7 cellular contexts compared by ENCODE assay signal in genomic region chr17:58344791-58345157, GRCh38. TPM values are rescaled to one million over a fixed set of nuclear protein-coding genes. Genes with fewer than 3 reads are reported as not detected.
DNase-seq lines count a peak whose midpoint lies in the region; ATAC-seq lines count a peak whose summit lies in the region.

No MANE protein-coding gene starts in this region.

- peak overlapping the region; percentile 100 for H3K27ac Mint-ChIP-seq in natural killer cell treated with Interleukin-12 subunit alpha and Interleukin-12 subunit beta and Interleukin-15 and Interleukin-18, amount 100 ng/mL, for 72 hours

- H3K9me3 Mint-ChIP-seq in natural killer cell treated with Interleukin-12 subunit alpha and Interleukin-12 subunit beta and Interleukin-15 and Interleukin-18, amount 100 ng/mL, for 72 hours, result no peaks in the 10 kb centered on the region

- no peaks in the 10 kb centered on the region for H3K27me3 Mint-ChIP-seq in natural killer cell treated with Interleukin-12 subunit alpha and Interleukin-12 subunit beta and Interleukin-15 and Interleukin-18, amount 100 ng/mL, for 72 hours

- H3K36me3 Mint-ChIP-seq in natural killer cell treated with Interleukin-12 subunit alpha and Interleukin-12 subunit beta and Interleukin-15 and Interleukin-18, amount 100 ng/mL, for 72 hours, result peaks cover 61% of the 10 kb centered on the region

- H3K4me1 Mint-ChIP-seq in natural killer cell treated with Interleukin-12 subunit alpha and Interleukin-12 subunit beta and Interleukin-15 and Interleukin-18, amount 100 ng/mL, for 72 hours (ENCODE audit: low read depth in 2 of 2), result peaks cover 84 to 91% of the 10 kb centered on the region in 2 donors

- peak; percentile 64 to 74 for DNase-seq in activated CD4-positive, alpha-beta T cell treated with anti-CD3 and anti-CD28 coated beads, Interleukin-2, amount 50 U/mL, for 48 hours
- peak; percentile 69 for DNase-seq in natural killer cell treated with Interleukin-12 subunit alpha and Interleukin-12 subunit beta and Interleukin-15 and Interleukin-18, amount 100 ng/mL, for 72 hours (ENCODE audit: low spot score)
- DNase-seq in NCI-H2227 (lab: John Stamatoyannopoulos, UW; ENCODE audit: unreplicated experiment) (no peak), NCI-H82 (lab: John Stamatoyannopoulos, UW) (no peak), OCI-M2 (lab: John Stamatoyannopoulos, UW; ENCODE audit: unreplicated experiment) (no peak)

- peak overlapping the region; percentile 80 for H3K4me3 Mint-ChIP-seq in natural killer cell treated with Interleukin-12 subunit alpha and Interleukin-12 subunit beta and Interleukin-15 and Interleukin-18, amount 100 ng/mL, for 72 hours

- ATAC-seq in GM19395 (IDR thresholded peaks at IDR 0.05; ENCODE audit: unreplicated experiment) (peak; percentile 51), HG03108 (IDR thresholded peaks at IDR 0.05; ENCODE audit: unreplicated experiment) (peak; percentile 39)
- peak; percentile 64 to 69 for ATAC-seq in natural killer cell treated with Interleukin-12 subunit alpha and Interleukin-12 subunit beta and Interleukin-15 and Interleukin-18, amount 100 ng/mL, for 72 hours

RNA-seq across cellular contexts. Expression of gene SUPT4H1, which starts 7.2 kb away (rescaled TPM):
- 100 to 1,000 TPM in 1 of 2 donors, 10 to 100 TPM in 1; 84.0 to 143 TPM for total RNA-seq in natural killer cell treated with Interleukin-12 subunit alpha and Interleukin-12 subunit beta and Interleukin-15 and Interleukin-18, amount 100 ng/mL, for 72 hours

RNA-seq across cellular contexts. Expression of gene TSPOAP1, which starts 16.2 kb away (rescaled TPM):
- total RNA-seq in natural killer cell treated with Interleukin-12 subunit alpha and Interleukin-12 subunit beta and Interleukin-15 and Interleukin-18, amount 100 ng/mL, for 72 hours, result 10 to 100 TPM; 54.0 to 82.3 TPM

Comparison
In these comparisons a context has a peak if more than half of its experiments do, and no peak if none do; other contexts are left out.
1. DNase-seq: peak in activated CD4-positive, alpha-beta T cell treated with anti-CD3 and anti-CD28 coated beads, Interleukin-2, amount 50 U/mL, for 48 hours (2 of 2) and natural killer cell treated with Interleukin-12 subunit alpha and Interleukin-12 subunit beta and Interleukin-15 and Interleukin-18, amount 100 ng/mL, for 72 hours (single experiment); none in NCI-H2227 (single experiment), NCI-H82 (single experiment) and OCI-M2 (single experiment).
2. Peak in every context shown above with its lines, with median percentiles within 50 percentile points of each other: ATAC-seq.